In genomic region chr17:79476074-79476473, GRCh38 we compare ENCODE assay signal across 17 cellular contexts.
DNase-seq lines count a peak whose midpoint lies in the region; ATAC-seq and TF ChIP-seq lines count a peak whose summit lies in the region.
"Had no signal": no experiment of that assay in that cellular context is flagged by ENCODE, and none has a peak within 500 bp of the region (broad histone marks: within the 10 kb centered on the region; RNA-seq: fewer than 3 reads in every experiment).

No MANE protein-coding gene starts in this region.

- peak overlapping the region; percentile 49 for H3K27ac Mint-ChIP-seq in glutamatergic neuron (ENCODE audit: unreplicated experiment)
- H3K27ac Mint-ChIP-seq: CD4-positive, alpha-beta T cell had no signal

- H3K9me3 Mint-ChIP-seq in glutamatergic neuron (ENCODE audit: unreplicated experiment) = peaks cover 28% of the 10 kb centered on the region
- H3K9me3 Mint-ChIP-seq: CD4-positive, alpha-beta T cell had no signal

- ATAC-seq in GM21825 (IDR thresholded peaks at IDR 0.05; ENCODE audit: unreplicated experiment) = no peak
- ATAC-seq in GM19328 (IDR thresholded peaks at IDR 0.05; ENCODE audit: unreplicated experiment) = no peak
- ATAC-seq: GM12878, Right ventricle myocardium inferior had no signal

- no peak for TF ChIP-seq CTCF in glutamatergic neuron (IDR thresholded peaks at IDR 0.05; ENCODE audit: partially characterized antibody, unreplicated experiment)

- H3K4me1 Mint-ChIP-seq in glutamatergic neuron (ENCODE audit: low read depth, unreplicated experiment) = peaks cover 43% of the 10 kb centered on the region

- peaks cover 14% of the 10 kb centered on the region for H3K27me3 Mint-ChIP-seq in glutamatergic neuron (ENCODE audit: unreplicated experiment)

- DNase-seq in NCI-H748 (lab: John Stamatoyannopoulos, UW; ENCODE audit: unreplicated experiment) (peak; percentile 16), NCI-H748 treated with DMSO at 0.1 percent for 48 hours (lab: John Stamatoyannopoulos, UW) (no peak), NCI-H524 (lab: John Stamatoyannopoulos, UW) (peak; percentile 68 to 80), glutamatergic neuron (peak; percentile 51), HCEC 1CT (no peak)
- DNase-seq: Caco-2; CD4-positive, alpha-beta T cell; EL; IMR-90; Karpas-422; NCI-H1417 treated with DMSO at 0.1 percent for 48 hours; NCI-H2081; NCI-H510A had no signal

- H3K36me3 Mint-ChIP-seq in glutamatergic neuron (ENCODE audit: unreplicated experiment) = no peaks in the 10 kb centered on the region

- H3K4me3 Mint-ChIP-seq in glutamatergic neuron (ENCODE audit: unreplicated experiment) = peak overlapping the region; percentile 60
- H3K4me3 Mint-ChIP-seq: CD4-positive, alpha-beta T cell had no signal

Comparison
In these comparisons a context has a peak if more than half of its experiments do, and no peak if none do; other contexts are left out.
1. DNase-seq: peak in NCI-H748 (single experiment), NCI-H524 (2 of 2) and glutamatergic neuron (single experiment); none in NCI-H748 treated with DMSO at 0.1 percent for 48 hours (single experiment) and HCEC 1CT (single experiment).